ENCODE assay signal across 8 cellular contexts in the genomic region with DNA sequence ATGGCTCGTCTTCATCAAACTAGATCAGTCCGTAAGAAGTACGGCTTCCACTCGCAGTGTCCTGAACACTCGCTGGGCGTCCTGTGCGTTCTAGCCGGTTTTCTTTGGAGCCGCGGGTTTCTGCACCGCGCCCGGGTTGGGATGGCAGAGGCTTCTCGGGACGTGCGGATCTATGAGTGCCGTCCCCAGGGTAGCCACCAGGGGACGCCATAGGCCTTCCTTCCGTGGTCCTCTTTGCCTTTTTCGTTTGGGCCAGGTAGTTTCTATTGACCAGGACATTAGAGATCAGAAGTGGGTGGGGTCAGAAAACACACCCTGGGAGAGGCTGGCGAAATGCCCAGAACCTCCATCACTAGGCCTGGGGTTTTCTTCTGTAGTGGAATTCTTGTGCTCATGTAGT.
DNase-seq lines count a peak whose midpoint lies in the region; ATAC-seq and TF ChIP-seq lines count a peak whose summit lies in the region.

No MANE protein-coding gene starts in this region.

- POLR2A ChIA-PET in A673 (lab: Charles Lee; ENCODE audit: low non-redundant PET) = no interaction called here

- H3K27ac ChIP-seq in A673 (ENCODE audit: low read depth, low read length, poor library complexity, severe bottlenecking) (no peak overlapping the region), SJCRH30 (no peak overlapping the region)

- H3K9me3 ChIP-seq in A673 (ENCODE audit: low read depth, low read length, poor library complexity, severe bottlenecking) (no peaks in the 10 kb centered on the region), SJCRH30 (replicated peaks) (no peaks in the 10 kb centered on the region)

- no TSS peak for BruUV-seq in A673 (replicated peaks; lab: Mats Ljungman, UMichigan)

- in situ Hi-C loops in GM13977 (cut with MboI; ENCODE audit: low pct_unique_long_range_greater_than_20kb, low sequenced_read_pairs, unreplicated experiment) = no loop called here

- H3K27me3 ChIP-seq in A673 (replicated peaks; ENCODE audit: insufficient read depth, low read depth, low read length, poor library complexity) (peaks cover 78% of the 10 kb centered on the region), SJCRH30 (no peaks in the 10 kb centered on the region)

- TF ChIP-seq CTCF in A673 (conservative IDR thresholded peaks at IDR 0.05; ENCODE audit: low read depth, low read length) = peak; percentile 94
- TF ChIP-seq CTCF in GM13977 (IDR thresholded peaks at IDR 0.05; ENCODE audit: extremely low read depth, insufficient read depth, missing control alignments) = peak; percentile 4

- no peaks in the 10 kb centered on the region for H3K4me1 ChIP-seq in A673 (ENCODE audit: insufficient read depth, low read length, poor library complexity, severe bottlenecking)
- no peaks in the 10 kb centered on the region for H3K4me1 ChIP-seq in SJCRH30

- H3K36me3 ChIP-seq in A673 (ENCODE audit: insufficient read depth, low read length, poor library complexity, severe bottlenecking) (no peaks in the 10 kb centered on the region), SJCRH30 (no peaks in the 10 kb centered on the region)

- ATAC-seq in left cardiac atrium (no peak), GM21786 (IDR thresholded peaks at IDR 0.05; ENCODE audit: unreplicated experiment) (no peak), HG03045 (IDR thresholded peaks at IDR 0.05; ENCODE audit: unreplicated experiment) (no peak)

- H3K4me3 ChIP-seq in A673 (ENCODE audit: low read depth, low read length, poor library complexity, severe bottlenecking) (no peak overlapping the region), SJCRH30 (no peak overlapping the region)

- peak; percentile 64 for DNase-seq in A673 (ENCODE audit: low spot score)
- no peak for DNase-seq in GM13977 (ENCODE audit: low spot score)
- DNase-seq in SJCRH30 = peak; percentile 6 to 34
- DNase-seq in left cardiac atrium = peak; percentile 31
- no peak for DNase-seq in NCI-H2196 treated with DMSO at 0.1 percent for 48 hours (lab: John Stamatoyannopoulos, UW; ENCODE audit: unreplicated experiment)
- DNase-seq in NCI-H2171 treated with DMSO at 0.1 percent for 48 hours (lab: John Stamatoyannopoulos, UW) = no peak

- intact Hi-C loops in A673 (cut with micrococcal nuclease; ENCODE audit: unreplicated experiment) = no loop called here
- intact Hi-C loops in left cardiac atrium (cut with DNase I) = no loop called here

- CTCF ChIA-PET in A673 (lab: Charles Lee) = no interaction called here

Comparison
In these comparisons a context has a peak if more than half of its experiments do, and no peak if none do; other contexts are left out.
1. DNase-seq: peak in A673 (single experiment), SJCRH30 (2 of 2) and left cardiac atrium (single experiment); none in GM13977 (single experiment), NCI-H2196 treated with DMSO at 0.1 percent for 48 hours (single experiment) and NCI-H2171 treated with DMSO at 0.1 percent for 48 hours (single experiment).